ENCODE assay signal across 9 cellular contexts in the genomic region with DNA sequence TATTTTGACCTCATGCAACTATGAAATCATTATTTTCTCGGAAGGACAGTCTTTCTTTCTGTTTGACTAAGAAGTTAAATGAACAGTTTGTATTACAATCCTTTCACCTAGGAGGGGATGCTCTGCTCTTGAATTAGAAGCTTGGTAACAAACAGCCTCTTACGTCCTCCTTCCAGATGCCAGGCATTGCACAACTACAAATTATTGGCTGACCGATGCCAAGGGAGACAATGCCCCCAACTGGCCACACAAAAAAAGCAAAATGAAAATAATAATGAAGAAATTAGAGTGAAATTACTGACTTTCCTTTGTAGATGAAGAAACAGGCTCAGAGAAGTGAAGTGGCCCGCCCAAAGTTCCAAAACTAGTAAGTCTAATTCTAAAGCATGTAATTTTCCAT.
DNase-seq lines count a peak whose midpoint lies in the region; TF ChIP-seq lines count a peak whose summit lies in the region.
"Had no signal": no experiment of that assay in that cellular context is flagged by ENCODE, and none has a peak within 500 bp of the region (broad histone marks: within the 10 kb centered on the region; RNA-seq: fewer than 3 reads in every experiment).

No MANE protein-coding gene starts in this region.

- no peaks in the 10 kb centered on the region for H3F3A ChIP-seq in neural progenitor cell (ENCODE audit: low read depth)

- no peaks in the 10 kb centered on the region for H3K9me3 ChIP-seq in neural progenitor cell (ENCODE audit: low read depth)
- H3K9me3 ChIP-seq: SJSA1 had no signal

- H2AFZ ChIP-seq in neural progenitor cell (replicated peaks), result no peak overlapping the region

- no peak overlapping the region for H3K4me2 ChIP-seq in neural progenitor cell

- no peaks in the 10 kb centered on the region for H3K4me1 ChIP-seq in neural progenitor cell
- H3K4me1 ChIP-seq: SJSA1 had no signal

- H3K79me2 ChIP-seq in neural progenitor cell (ENCODE audit: low read depth), result no peaks in the 10 kb centered on the region

- no peak overlapping the region for H3K4me3 Mint-ChIP-seq in endothelial cell (ENCODE audit: unreplicated experiment)
- H3K4me3 Mint-ChIP-seq in neural progenitor cell, result no peak overlapping the region

- peak; percentile 26 for TF ChIP-seq CTCF in endothelial cell (IDR thresholded peaks at IDR 0.05; ENCODE audit: unreplicated experiment)
- peak; percentile 66 for TF ChIP-seq CTCF in neural progenitor cell (IDR thresholded peaks at IDR 0.05)

- no peak overlapping the region for H3K4me3 ChIP-seq in H7 (ENCODE audit: insufficient read depth, low read depth, low read length)
- H3K4me3 ChIP-seq in neural progenitor cell, result no peak overlapping the region
- H3K4me3 ChIP-seq: SJSA1 had no signal

- H3K27ac ChIP-seq in neural progenitor cell, result no peak overlapping the region
- H3K27ac ChIP-seq: SJSA1 had no signal

- H3K4me1 Mint-ChIP-seq in endothelial cell (ENCODE audit: unreplicated experiment) (no peaks in the 10 kb centered on the region), neural progenitor cell (peaks cover 3% of the 10 kb centered on the region)

- H4K20me1 ChIP-seq in neural progenitor cell (ENCODE audit: low read depth), result no peaks in the 10 kb centered on the region

- H3K27me3 ChIP-seq in H7 (ENCODE audit: control insufficient read depth, insufficient read depth, low read length) (no peaks in the 10 kb centered on the region), neural progenitor cell (no peaks in the 10 kb centered on the region)
- H3K27me3 ChIP-seq: SJSA1 had no signal

- no peak overlapping the region for H3K9ac ChIP-seq in neural progenitor cell

- H3K36me3 ChIP-seq in H7 (replicated peaks; ENCODE audit: control insufficient read depth, insufficient read depth, low read length) (no peaks in the 10 kb centered on the region), neural progenitor cell (no peaks in the 10 kb centered on the region)
- H3K36me3 ChIP-seq: SJSA1 had no signal

- H3K9me3 Mint-ChIP-seq in endothelial cell (ENCODE audit: unreplicated experiment), result no peaks in the 10 kb centered on the region
- H3K9me3 Mint-ChIP-seq in neural progenitor cell, result peaks cover 6% of the 10 kb centered on the region

- no peak overlapping the region for H3K27ac Mint-ChIP-seq in endothelial cell (ENCODE audit: unreplicated experiment)
- no peak overlapping the region for H3K27ac Mint-ChIP-seq in neural progenitor cell

- DNase-seq in H7, result peak; percentile 41
- DNase-seq in NCI-H82 (lab: John Stamatoyannopoulos, UW), result peak; percentile 66
- peak; percentile 21 for DNase-seq in endothelial cell (ENCODE audit: low spot score)
- DNase-seq in neural progenitor cell (ENCODE audit: low spot score), result peak; percentile 48
- no peak for DNase-seq in activated effector memory CD4-positive, alpha-beta T cell treated with anti-CD3 and anti-CD28 coated beads, Interleukin-2, amount 50 U/mL, for 16 hours
- DNase-seq in mesenteric fat pad (ENCODE audit: low spot score), result no peak
- no peak for DNase-seq in HCEC 1CT
- DNase-seq in activated CD4-positive, alpha-beta T cell treated with anti-CD3 and anti-CD28 coated beads for 4 hours, result no peak

- H3K36me3 Mint-ChIP-seq in endothelial cell (ENCODE audit: low read depth, unreplicated experiment) (no peaks in the 10 kb centered on the region), neural progenitor cell (no peaks in the 10 kb centered on the region)

- no peaks in the 10 kb centered on the region for H3K27me3 Mint-ChIP-seq in endothelial cell (ENCODE audit: unreplicated experiment)
- H3K27me3 Mint-ChIP-seq in neural progenitor cell (ENCODE audit: insufficient read depth, low read depth), result no peaks in the 10 kb centered on the region

Comparison
In these comparisons a context has a peak if more than half of its experiments do, and no peak if none do; other contexts are left out.
1. DNase-seq: peak in H7 (single experiment), NCI-H82 (single experiment), endothelial cell (single experiment) and neural progenitor cell (single experiment); none in activated effector memory CD4-positive, alpha-beta T cell treated with anti-CD3 and anti-CD28 coated beads, Interleukin-2, amount 50 U/mL, for 16 hours (single experiment), mesenteric fat pad (single experiment), HCEC 1CT (single experiment) and activated CD4-positive, alpha-beta T cell treated with anti-CD3 and anti-CD28 coated beads for 4 hours (0 of 2).